Comparison of ENCODE assay signal across 11 cellular contexts in the genomic region with DNA sequence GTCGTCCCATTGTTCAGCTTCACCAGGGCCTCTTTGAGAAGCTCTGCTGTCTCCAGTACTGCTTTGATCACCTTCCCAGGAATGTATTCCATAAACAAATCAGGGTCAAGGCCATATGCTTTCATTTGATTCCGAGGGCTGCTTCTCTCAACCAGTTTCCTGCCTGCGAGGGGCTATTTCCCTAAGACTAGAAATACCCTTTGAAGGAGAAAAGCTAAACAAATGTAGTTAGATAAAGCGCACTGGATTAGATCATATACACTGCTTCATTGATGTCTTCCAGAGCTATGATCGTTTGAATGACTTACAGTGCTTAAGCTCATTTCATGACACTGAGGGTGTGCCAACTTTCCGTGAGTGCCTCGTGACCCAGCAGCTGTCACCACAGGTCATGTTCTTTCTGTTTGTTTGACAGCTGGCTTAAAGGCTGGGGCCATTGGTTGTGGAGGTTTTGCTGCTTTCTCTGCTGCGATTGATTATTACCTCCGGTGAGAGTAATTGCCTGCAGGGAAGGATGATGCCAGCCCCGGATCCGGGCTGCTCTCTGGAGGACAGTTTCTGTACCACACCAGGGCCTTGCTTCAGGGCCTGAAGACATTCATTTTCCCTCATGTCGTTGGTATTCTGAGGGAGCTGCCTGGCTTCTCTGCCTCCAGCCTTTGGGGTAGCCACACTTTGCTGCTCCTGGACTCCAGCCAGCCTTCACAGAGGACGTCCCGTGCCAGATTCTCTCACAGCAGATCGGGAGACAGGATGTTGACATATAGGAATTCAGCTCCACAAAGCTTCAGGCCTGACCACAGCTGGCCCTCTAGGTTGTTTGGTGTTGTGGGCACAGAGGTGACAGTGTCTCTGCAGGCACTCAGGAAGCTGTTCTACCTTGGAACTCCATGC. TPM values are rescaled to one million over a fixed set of nuclear protein-coding genes. Genes with fewer than 3 reads are reported as not detected.
A peak's percentile ranks its signal among the peaks of the same experiment; 100 is the strongest.
DNase-seq lines count a peak whose midpoint lies in the region; ATAC-seq and TF ChIP-seq lines count a peak whose summit lies in the region.
"Had no signal": no experiment of that assay in that cellular context is flagged by ENCODE, and none has a peak within 500 bp of the region (broad histone marks: within the 10 kb centered on the region; RNA-seq: fewer than 3 reads in every experiment).

No MANE protein-coding gene starts in this region.

- WGBS in endodermal cell (ENCODE audit: insufficient coverage in 1 of 2, insufficient read length in 1 of 2), 2 experiments: 95% methylated on average over 11 to 15 of the region's 15 CpGs
- 54 to 68% methylated on average over 15 of the region's 15 CpGs for WGBS in lung, 2 donors
- 32 to 35% methylated on average over 15 of the region's 15 CpGs for WGBS in aorta, 2 donors

- H3K27me3 Mint-ChIP-seq in MCF 10A (ENCODE audit: insufficient read depth, unreplicated experiment): no peaks in the 10 kb centered on the region
- H3K27me3 Mint-ChIP-seq in endodermal cell (ENCODE audit: insufficient read depth): peaks cover 1% of the 10 kb centered on the region
- H3K27me3 Mint-ChIP-seq in activated CD4-positive, alpha-beta T cell treated with anti-CD3 and anti-CD28 coated beads, Interleukin-2, amount 10 ng/mL, durations not matched to agents 7 days and 5 days: no peaks in the 10 kb centered on the region

- H3K27ac Mint-ChIP-seq in MCF 10A (ENCODE audit: low read depth, unreplicated experiment): no peak overlapping the region
- peak overlapping the region; percentile 15 for H3K27ac Mint-ChIP-seq in endodermal cell
- no peak overlapping the region for H3K27ac Mint-ChIP-seq in activated CD4-positive, alpha-beta T cell treated with anti-CD3 and anti-CD28 coated beads, Interleukin-2, amount 10 ng/mL, durations not matched to agents 7 days and 5 days

- H3K9me3 ChIP-seq in breast epithelium (no peaks in the 10 kb centered on the region), endodermal cell (ENCODE audit: control insufficient read depth, low read length) (no peaks in the 10 kb centered on the region), lung (ENCODE audit: control insufficient read depth in 2 of 2, insufficient read depth in 1 of 2, low read length in 1 of 2) (no peaks in the 10 kb centered on the region), aorta (ENCODE audit: control insufficient read depth, low read length) (no peaks in the 10 kb centered on the region)
- H3K9me3 ChIP-seq: BE2C, testis had no signal

- H3K36me3 ChIP-seq in breast epithelium (no peaks in the 10 kb centered on the region), endodermal cell (ENCODE audit: control insufficient read depth, insufficient read depth, low read length) (peaks cover 54% of the 10 kb centered on the region), lung (ENCODE audit: control insufficient read depth in 2 of 2, insufficient read depth in 2 of 2, low read length in 2 of 2) (peaks cover 0 to 33% of the 10 kb centered on the region in 2 donors), aorta (ENCODE audit: control insufficient read depth in 1 of 2, insufficient read depth in 2 of 2, low read length in 1 of 2) (no peaks in the 10 kb centered on the region)

- H3K9me3 Mint-ChIP-seq in MCF 10A (ENCODE audit: unreplicated experiment): no peaks in the 10 kb centered on the region
- H3K9me3 Mint-ChIP-seq in endodermal cell: no peaks in the 10 kb centered on the region
- H3K9me3 Mint-ChIP-seq in activated CD4-positive, alpha-beta T cell treated with anti-CD3 and anti-CD28 coated beads, Interleukin-2, amount 10 ng/mL, durations not matched to agents 7 days and 5 days: no peaks in the 10 kb centered on the region

- H3K27me3 ChIP-seq in breast epithelium (no peaks in the 10 kb centered on the region), endodermal cell (ENCODE audit: control insufficient read depth, insufficient read depth, low read length, poor library complexity, severe bottlenecking) (no peaks in the 10 kb centered on the region), lung (ENCODE audit: control insufficient read depth, insufficient read depth) (no peaks in the 10 kb centered on the region), aorta (ENCODE audit: control insufficient read depth in 1 of 2, insufficient read depth in 2 of 2, low read length in 1 of 2) (no peaks in the 10 kb centered on the region)
- H3K27me3 ChIP-seq: BE2C, testis had no signal

- H3K4me1 ChIP-seq in breast epithelium: peaks cover 4 to 27% of the 10 kb centered on the region in 2 donors
- H3K4me1 ChIP-seq in endodermal cell (ENCODE audit: control insufficient read depth, insufficient read depth, low read length): peaks cover 7% of the 10 kb centered on the region
- H3K4me1 ChIP-seq in lung (ENCODE audit: control insufficient read depth in 2 of 2, insufficient read depth in 2 of 2, low read length in 2 of 2): peaks cover 0 to 32% of the 10 kb centered on the region in 2 donors
- peaks cover 0 to 3% of the 10 kb centered on the region in 2 donors for H3K4me1 ChIP-seq in aorta (ENCODE audit: control insufficient read depth in 1 of 2, insufficient read depth in 2 of 2, low read length in 2 of 2)
- H3K4me1 ChIP-seq: BE2C had no signal

- peaks cover 53% of the 10 kb centered on the region for H3K36me3 Mint-ChIP-seq in MCF 10A (ENCODE audit: insufficient read depth, unreplicated experiment)
- peaks cover 44% of the 10 kb centered on the region for H3K36me3 Mint-ChIP-seq in endodermal cell (ENCODE audit: low read depth)
- peaks cover 29% of the 10 kb centered on the region for H3K36me3 Mint-ChIP-seq in activated CD4-positive, alpha-beta T cell treated with anti-CD3 and anti-CD28 coated beads, Interleukin-2, amount 10 ng/mL, durations not matched to agents 7 days and 5 days (ENCODE audit: low read depth)

- H3K4me3 Mint-ChIP-seq in MCF 10A (ENCODE audit: unreplicated experiment) (no peak overlapping the region), endodermal cell (no peak overlapping the region)
- no peak overlapping the region for H3K4me3 Mint-ChIP-seq in activated CD4-positive, alpha-beta T cell treated with anti-CD3 and anti-CD28 coated beads, Interleukin-2, amount 10 ng/mL, durations not matched to agents 7 days and 5 days

- POLR2A ChIA-PET in MCF 10A (lab: Yijun Ruan, JAX): no interaction called here
- POLR2A ChIA-PET in activated CD4-positive, alpha-beta T cell treated with anti-CD3 and anti-CD28 coated beads, Interleukin-2, amount 10 ng/mL, durations not matched to agents 7 days and 5 days (lab: Charles Lee): no interaction called here

- TF ChIP-seq CTCF in breast epithelium (IDR thresholded peaks at IDR 0.05): no peak
- no peak for TF ChIP-seq CTCF in MCF 10A (IDR thresholded peaks at IDR 0.05; ENCODE audit: unreplicated experiment)
- no peak for TF ChIP-seq CTCF in endodermal cell (conservative IDR thresholded peaks at IDR 0.05)
- no peak for TF ChIP-seq CTCF in lung (IDR thresholded peaks at IDR 0.05; ENCODE audit: control extremely low read depth, extremely low read depth)

- H3K4me3 ChIP-seq in breast epithelium: no peak overlapping the region
- H3K4me3 ChIP-seq in endodermal cell (ENCODE audit: low read length): no peak overlapping the region
- no peak overlapping the region for H3K4me3 ChIP-seq in lung
- H3K4me3 ChIP-seq in aorta (ENCODE audit: low read length in 2 of 2): no peak overlapping the region
- H3K4me3 ChIP-seq: testis had no signal

- CTCF ChIA-PET in MCF 10A (lab: Yijun Ruan, JAX): interaction anchor here (0.6 to 1.9 kb wide), 8 partner anchors 56 to 595 kb away, joined by 3 to 9 read pairs (median 4); no protein-coding TSS in a partner anchor
- CTCF ChIA-PET in activated CD4-positive, alpha-beta T cell treated with anti-CD3 and anti-CD28 coated beads, Interleukin-2, amount 10 ng/mL, durations not matched to agents 7 days and 5 days (lab: Charles Lee): no interaction called here

- BruUV-seq in MCF 10A (replicated peaks; lab: Mats Ljungman, UMichigan): no TSS peak

- peaks cover 31% of the 10 kb centered on the region for H3K4me1 Mint-ChIP-seq in MCF 10A (ENCODE audit: insufficient read depth, unreplicated experiment)
- H3K4me1 Mint-ChIP-seq in endodermal cell: peaks cover 7% of the 10 kb centered on the region
- peaks cover 33% of the 10 kb centered on the region for H3K4me1 Mint-ChIP-seq in activated CD4-positive, alpha-beta T cell treated with anti-CD3 and anti-CD28 coated beads, Interleukin-2, amount 10 ng/mL, durations not matched to agents 7 days and 5 days

- H3K27ac ChIP-seq in breast epithelium: peak overlapping the region; percentile 46 to 77
- no peak overlapping the region for H3K27ac ChIP-seq in endodermal cell (ENCODE audit: low read depth, low read length)
- peak overlapping the region; percentile 18 to 61 for H3K27ac ChIP-seq in lung (ENCODE audit: low read depth in 1 of 2, low read length in 1 of 2)
- H3K27ac ChIP-seq in aorta (ENCODE audit: low read depth in 1 of 2, low read length in 2 of 2): peak overlapping the region in 1 of 2 donors; percentile 55

- DNase-seq in breast epithelium (ENCODE audit: low spot score in 2 of 2): peak in 1 of 2 donors; percentile 47
- DNase-seq in MCF 10A (ENCODE audit: unreplicated experiment): no peak
- no peak for DNase-seq in endodermal cell
- DNase-seq in lung (ENCODE audit: low spot score): no peak
- DNase-seq in aorta: peak; percentile 53 to 73
- no peak for DNase-seq in activated CD4-positive, alpha-beta T cell treated with anti-CD3 and anti-CD28 coated beads, Interleukin-2, amount 10 ng/mL, durations not matched to agents 7 days and 5 days
- no peak for DNase-seq in NCI-H1417 (lab: John Stamatoyannopoulos, UW)
- DNase-seq: activated naive CD4-positive, alpha-beta T cell treated with Interleukin-2 at 50 U/mL for 16 hours; BE2C; testis had no signal

- ATAC-seq in lung (ENCODE audit: insufficient read depth, low FRiP score) (no peak), aorta (ENCODE audit: low FRiP score) (no peak), HG02938 (IDR thresholded peaks at IDR 0.05; ENCODE audit: unreplicated experiment) (no peak)

- H3K9ac ChIP-seq in endodermal cell (ENCODE audit: extremely low read depth, low read length, poor library complexity, severe bottlenecking): no peak overlapping the region

- intact Hi-C loops in breast epithelium (cut with DNase I; ENCODE audit: low total_unique reads): no loop called here
- intact Hi-C loops in MCF 10A (cut with micrococcal nuclease): no loop called here
- intact Hi-C loops in aorta (cut with DNase I): loop anchor here (5.0 to 10.0 kb wide), 2 partner anchors 56 to 104 kb away; no protein-coding TSS in a partner anchor

- TF ChIP-seq POLR2A in breast epithelium (IDR thresholded peaks at IDR 0.05): no peak

RNA-seq across cellular contexts. Expression of gene TIMM22, which starts 3.9 kb away (rescaled TPM):
- 10 to 100 TPM; 10.1 to 12.0 (median 10.8) TPM for total RNA-seq in breast epithelium
- 16.6 and 18.5 TPM in 2 replicates for total RNA-seq in MCF 10A (2022)
- total RNA-seq in endodermal cell: 10 to 100 TPM; 13.6 to 14.6 TPM
- polyA plus RNA-seq in endodermal cell (2013, experiment 1 of 2): 13.7 TPM
- polyA plus RNA-seq in endodermal cell (2013, experiment 2 of 2): 11.9 TPM
- 10 to 100 TPM; 11.3 to 12.2 TPM for total RNA-seq in lung
- 1 to 10 TPM; 7.2 to 8.4 TPM for polyA plus RNA-seq in lung
- 1 to 10 TPM; 7.7 to 9.1 TPM for total RNA-seq in aorta
- polyA plus RNA-seq in aorta: 1 to 10 TPM; 8.4 to 9.1 TPM
- total RNA-seq in activated CD4-positive, alpha-beta T cell treated with anti-CD3 and anti-CD28 coated beads, Interleukin-2, amount 10 ng/mL, durations not matched to agents 7 days and 5 days: 1 to 10 TPM; 8.4 to 9.2 TPM

RNA-seq across cellular contexts. Expression of gene NXN, which starts 21.3 kb away (rescaled TPM):
- total RNA-seq in breast epithelium: 10 to 100 TPM in 2 of 3 donors, 1 to 10 TPM in 1; 9.3 to 14.3 (median 12.8) TPM
- total RNA-seq in MCF 10A (2022): 36.8 and 57.3 TPM in 2 replicates
- 100 to 1,000 TPM; 124 to 201 TPM for total RNA-seq in endodermal cell
- 132 TPM for polyA plus RNA-seq in endodermal cell (2013, experiment 1 of 2)
- 112 TPM for polyA plus RNA-seq in endodermal cell (2013, experiment 2 of 2)
- 10 to 100 TPM; 49.3 to 57.7 TPM for total RNA-seq in lung
- polyA plus RNA-seq in lung: 10 to 100 TPM; 17.6 to 30.5 TPM
- 10 to 100 TPM; 23.4 to 41.0 TPM for total RNA-seq in aorta
- polyA plus RNA-seq in aorta: 10 to 100 TPM; 13.0 to 20.4 TPM
- under 1 TPM; 0.22 to 0.65 TPM for total RNA-seq in activated CD4-positive, alpha-beta T cell treated with anti-CD3 and anti-CD28 coated beads, Interleukin-2, amount 10 ng/mL, durations not matched to agents 7 days and 5 days

Comparison
In these comparisons a context has a peak if more than half of its experiments do, and no peak if none do; other contexts are left out.
1. DNase-seq: peak in aorta (2 of 2); none in MCF 10A (single experiment), endodermal cell (single experiment), lung (single experiment), activated CD4-positive, alpha-beta T cell treated with anti-CD3 and anti-CD28 coated beads, Interleukin-2, amount 10 ng/mL, durations not matched to agents 7 days and 5 days (single experiment) and NCI-H1417 (0 of 3).
2. RNA of gene NXN, which starts 21.3 kb away (total RNA-seq): 124 to 201 TPM in endodermal cell, 49.3 to 57.7 TPM in lung, 36.8 to 57.3 TPM in MCF 10A, 23.4 to 41.0 TPM in aorta and 9.3 to 14.3 TPM in breast epithelium; 0.22 to 0.65 TPM in activated CD4-positive, alpha-beta T cell treated with anti-CD3 and anti-CD28 coated beads, Interleukin-2, amount 10 ng/mL, durations not matched to agents 7 days and 5 days; every median in the first group is over 4 times any median in the second.
3. intact Hi-C loops: an anchor here in aorta (5.0 to 10.0 kb wide); none called in breast epithelium and MCF 10A.